ENCODE assay signal across 10 cellular contexts in the genomic region with DNA sequence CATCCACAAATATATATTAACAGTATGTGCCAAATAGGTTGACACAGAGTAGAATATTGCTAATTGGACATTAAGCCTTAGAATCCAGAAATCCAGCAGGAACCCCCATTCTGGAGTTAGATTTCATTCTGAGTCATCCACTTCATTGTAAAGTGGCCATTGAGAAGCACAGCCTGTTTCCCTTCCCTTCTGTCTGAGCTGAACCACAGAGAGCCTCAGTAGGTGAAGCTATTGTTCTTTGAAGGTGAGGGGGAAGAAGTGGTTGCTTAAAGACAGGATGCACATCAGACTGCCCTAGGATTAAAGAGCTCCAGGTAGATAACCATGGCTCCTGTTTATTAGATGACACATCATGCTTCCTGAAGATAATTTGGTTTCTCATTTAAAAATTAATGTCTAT. TPM values are rescaled to one million over a fixed set of nuclear protein-coding genes. Genes with fewer than 3 reads are reported as not detected.
DNase-seq lines count a peak whose midpoint lies in the region; ATAC-seq and TF ChIP-seq lines count a peak whose summit lies in the region.
"Had no signal": no experiment of that assay in that cellular context is flagged by ENCODE, and none has a peak within 500 bp of the region (broad histone marks: within the 10 kb centered on the region; RNA-seq: fewer than 3 reads in every experiment).

No MANE protein-coding gene starts in this region.

- no peak for ATAC-seq in stimulated activated effector memory CD8-positive, alpha-beta T cell treated with anti-CD3 and anti-CD28 coated beads, Interleukin-12 subunit alpha, Interleukin-12 subunit beta, amount 100 ng/mL, for 72 hours
- no peak for ATAC-seq in esophagus mucosa

- H3K27ac Mint-ChIP-seq in activated T-cell treated with anti-CD3 and anti-CD28 coated beads, Interleukin-2, amount 50 U/mL, for 24 hours, result peak overlapping the region; percentile 34
- H3K27ac Mint-ChIP-seq in stimulated activated effector memory CD8-positive, alpha-beta T cell treated with anti-CD3 and anti-CD28 coated beads, Interleukin-12 subunit alpha, Interleukin-12 subunit beta, amount 100 ng/mL, for 72 hours, result peak overlapping the region; percentile 26

- H3K4me1 Mint-ChIP-seq in activated T-cell treated with anti-CD3 and anti-CD28 coated beads, Interleukin-2, amount 50 U/mL, for 24 hours (ENCODE audit: low read depth), result peaks cover 17% of the 10 kb centered on the region
- H3K4me1 Mint-ChIP-seq in stimulated activated effector memory CD8-positive, alpha-beta T cell treated with anti-CD3 and anti-CD28 coated beads, Interleukin-12 subunit alpha, Interleukin-12 subunit beta, amount 100 ng/mL, for 72 hours, result peaks cover 5% of the 10 kb centered on the region

- H3K27me3 Mint-ChIP-seq in activated T-cell treated with anti-CD3 and anti-CD28 coated beads, Interleukin-2, amount 50 U/mL, for 24 hours, result peaks cover 5% of the 10 kb centered on the region

- H3K4me3 ChIP-seq in choroid plexus epithelial cell (ENCODE audit: low read depth, low read length), result no peak overlapping the region
- H3K4me3 ChIP-seq: transverse colon had no signal

- no peak overlapping the region for H3K4me3 Mint-ChIP-seq in activated T-cell treated with anti-CD3 and anti-CD28 coated beads, Interleukin-2, amount 50 U/mL, for 24 hours
- no peak overlapping the region for H3K4me3 Mint-ChIP-seq in stimulated activated effector memory CD8-positive, alpha-beta T cell treated with anti-CD3 and anti-CD28 coated beads, Interleukin-12 subunit alpha, Interleukin-12 subunit beta, amount 100 ng/mL, for 72 hours

- H3K9me3 Mint-ChIP-seq in activated T-cell treated with anti-CD3 and anti-CD28 coated beads, Interleukin-2, amount 50 U/mL, for 24 hours, result no peaks in the 10 kb centered on the region
- H3K9me3 Mint-ChIP-seq in stimulated activated effector memory CD8-positive, alpha-beta T cell treated with anti-CD3 and anti-CD28 coated beads, Interleukin-12 subunit alpha, Interleukin-12 subunit beta, amount 100 ng/mL, for 72 hours, result no peaks in the 10 kb centered on the region

- TF ChIP-seq CTCF in choroid plexus epithelial cell (conservative IDR thresholded peaks at IDR 0.05; ENCODE audit: low read depth, low read length), result no peak

- peaks cover 54% of the 10 kb centered on the region for H3K36me3 Mint-ChIP-seq in activated T-cell treated with anti-CD3 and anti-CD28 coated beads, Interleukin-2, amount 50 U/mL, for 24 hours (ENCODE audit: low read depth)
- peaks cover 21% of the 10 kb centered on the region for H3K36me3 Mint-ChIP-seq in stimulated activated effector memory CD8-positive, alpha-beta T cell treated with anti-CD3 and anti-CD28 coated beads, Interleukin-12 subunit alpha, Interleukin-12 subunit beta, amount 100 ng/mL, for 72 hours

- no peak for DNase-seq in activated T-cell treated with anti-CD3 and anti-CD28 coated beads, Interleukin-2, amount 50 U/mL, for 24 hours
- DNase-seq in activated T-cell treated with anti-CD3 and anti-CD28 coated beads for 4 hours (no peak), NCI-H2107 (lab: John Stamatoyannopoulos, UW) (peak; percentile 60), choroid plexus epithelial cell (ENCODE audit: low read depth) (peak; percentile 11), ureter (ENCODE audit: low spot score) (no peak), anterior cingulate cortex (lab: John Stamatoyannopoulos, UW) (no peak)
- no peak for DNase-seq in stimulated activated effector memory CD8-positive, alpha-beta T cell treated with anti-CD3 and anti-CD28 coated beads, Interleukin-12 subunit alpha, Interleukin-12 subunit beta, amount 100 ng/mL, for 72 hours (ENCODE audit: low spot score in 2 of 2)
- DNase-seq: NCI-H226, transverse colon had no signal

RNA-seq across cellular contexts. Expression of a gene that starts 30.6 kb away (rescaled TPM):
- total RNA-seq in ureter (0.68 TPM), esophagus mucosa (not detected)
- total RNA-seq: transverse colon had no signal

Comparison
In these comparisons a context has a peak if more than half of its experiments do, and no peak if none do; other contexts are left out.
1. DNase-seq: peak in NCI-H2107 (single experiment) and choroid plexus epithelial cell (single experiment); none in activated T-cell treated with anti-CD3 and anti-CD28 coated beads, Interleukin-2, amount 50 U/mL, for 24 hours (single experiment), activated T-cell treated with anti-CD3 and anti-CD28 coated beads for 4 hours (single experiment), stimulated activated effector memory CD8-positive, alpha-beta T cell treated with anti-CD3 and anti-CD28 coated beads, Interleukin-12 subunit alpha, Interleukin-12 subunit beta, amount 100 ng/mL, for 72 hours (0 of 2), ureter (single experiment) and anterior cingulate cortex (0 of 58).